In genomic region chr5:173454764-173455598, GRCh38 we compare ENCODE assay signal across 11 cellular contexts.
DNase-seq lines count a peak whose midpoint lies in the region; ATAC-seq and TF ChIP-seq lines count a peak whose summit lies in the region.
"Had no signal": no experiment of that assay in that cellular context is flagged by ENCODE, and none has a peak within 500 bp of the region (broad histone marks: within the 10 kb centered on the region; RNA-seq: fewer than 3 reads in every experiment).

No MANE protein-coding gene starts in this region.

- H3K27ac Mint-ChIP-seq in mesothelial cell of epicardium: peak overlapping the region; percentile 67
- H3K27ac Mint-ChIP-seq: CD4-positive, CD25-positive, alpha-beta regulatory T cell had no signal

- H3K27me3 ChIP-seq in ACC112 (ENCODE audit: insufficient read depth, low read length) (no peaks in the 10 kb centered on the region), MG63 (no peaks in the 10 kb centered on the region)

- H3K4me1 ChIP-seq in ACC112 (ENCODE audit: control insufficient read depth, insufficient read depth, low read length, unreplicated experiment): peaks cover 85% of the 10 kb centered on the region

- H3K27ac ChIP-seq in ACC112 (ENCODE audit: low read depth, low read length) (peak overlapping the region; percentile 99), coronary artery (peak overlapping the region; percentile 6 to 85)
- H3K27ac ChIP-seq: VCaP had no signal

- H2AFZ ChIP-seq in ACC112 (ENCODE audit: low read length, unreplicated experiment): no peak overlapping the region

- H3K4me3 Mint-ChIP-seq in mesothelial cell of epicardium: no peak overlapping the region
- H3K4me3 Mint-ChIP-seq: CD4-positive, CD25-positive, alpha-beta regulatory T cell had no signal

- no peaks in the 10 kb centered on the region for H3K9me3 Mint-ChIP-seq in mesothelial cell of epicardium

- peaks cover 8% of the 10 kb centered on the region for H3K27me3 Mint-ChIP-seq in mesothelial cell of epicardium (ENCODE audit: low read depth)

- no peaks in the 10 kb centered on the region for H3K36me3 ChIP-seq in ACC112 (ENCODE audit: insufficient read depth, low read length)
- no peaks in the 10 kb centered on the region; the same call in 1 of the 2 replicates for H3K36me3 ChIP-seq in MG63

- ATAC-seq in HG03521 (IDR thresholded peaks at IDR 0.05; ENCODE audit: unreplicated experiment) (no peak), GM21576 (IDR thresholded peaks at IDR 0.05; ENCODE audit: unreplicated experiment) (no peak), GM18519 (IDR thresholded peaks at IDR 0.05; ENCODE audit: low FRiP score, unreplicated experiment) (no peak)

- peak overlapping the region; percentile 17; the same call in 1 of the 2 replicates for H3K4me3 ChIP-seq in ACC112 (ENCODE audit: low read depth, low read length)
- no peak overlapping the region for H3K4me3 ChIP-seq in MG63
- no peak overlapping the region for H3K4me3 ChIP-seq in coronary artery

- no peaks in the 10 kb centered on the region for H3K36me3 Mint-ChIP-seq in mesothelial cell of epicardium
- H3K36me3 Mint-ChIP-seq: CD4-positive, CD25-positive, alpha-beta regulatory T cell had no signal

- H3K4me1 Mint-ChIP-seq in mesothelial cell of epicardium: no peaks in the 10 kb centered on the region
- H3K4me1 Mint-ChIP-seq: CD4-positive, CD25-positive, alpha-beta regulatory T cell had no signal

- TF ChIP-seq CTCF in coronary artery (IDR thresholded peaks at IDR 0.05) (no peak), mesothelial cell of epicardium (IDR thresholded peaks at IDR 0.05; ENCODE audit: unreplicated experiment) (no peak)

- DNase-seq in MG63 (peak; percentile 99), coronary artery (ENCODE audit: low spot score) (peak; percentile 82), mesothelial cell of epicardium (ENCODE audit: low spot score in 2 of 2, unreplicated experiment in 2 of 2) (no peak)
- no peak for DNase-seq in activated CD4-positive, alpha-beta T cell treated with anti-CD3 and anti-CD28 coated beads, Interleukin-2, amount 50 U/mL, for 48 hours
- DNase-seq: CD4-positive, CD25-positive, alpha-beta regulatory T cell; cerebellar nuclear complex had no signal

- H3K79me2 ChIP-seq in ACC112 (ENCODE audit: control insufficient read depth, insufficient read depth, low read length, unreplicated experiment): no peaks in the 10 kb centered on the region

- peaks cover 21% of the 10 kb centered on the region for H3K9me3 ChIP-seq in MG63

Comparison
In these comparisons a context has a peak if more than half of its experiments do, and no peak if none do; other contexts are left out.
1. DNase-seq: peak in MG63 (single experiment) and coronary artery (single experiment); none in mesothelial cell of epicardium (0 of 2) and activated CD4-positive, alpha-beta T cell treated with anti-CD3 and anti-CD28 coated beads, Interleukin-2, amount 50 U/mL, for 48 hours (0 of 2).